8 cellular contexts compared by ENCODE assay signal in genomic region chr6:137309078-137309762, GRCh38.
A peak's percentile ranks its signal among the peaks of the same experiment; 100 is the strongest.
DNase-seq lines count a peak whose midpoint lies in the region; ATAC-seq and TF ChIP-seq lines count a peak whose summit lies in the region.

No MANE protein-coding gene starts in this region.

- intact Hi-C loops in activated CD4-positive, alpha-beta T cell treated with anti-CD3 and anti-CD28 coated beads, Interleukin-2, amount 10 ng/mL, durations not matched to agents 24 days and 14 days (cut with micrococcal nuclease) = no loop called here

- peak overlapping the region in 1 of 4 donors; percentile 27 for H3K27ac ChIP-seq in tibial nerve

- H3K36me3 Mint-ChIP-seq in activated CD4-positive, alpha-beta T cell treated with anti-CD3 and anti-CD28 coated beads, Interleukin-2, amount 10 ng/mL, durations not matched to agents 24 days and 14 days (ENCODE audit: low read depth) = no peaks in the 10 kb centered on the region

- no peak for TF ChIP-seq POLR2A in tibial nerve (IDR thresholded peaks at IDR 0.05)

- H3K9me3 ChIP-seq in tibial nerve = no peaks in the 10 kb centered on the region

- H3K4me1 ChIP-seq in tibial nerve = peaks cover 0 to 20% (median 4%) of the 10 kb centered on the region in 4 donors

- no peaks in the 10 kb centered on the region for H3K9me3 Mint-ChIP-seq in activated CD4-positive, alpha-beta T cell treated with anti-CD3 and anti-CD28 coated beads, Interleukin-2, amount 10 ng/mL, durations not matched to agents 24 days and 14 days

- H3K4me3 Mint-ChIP-seq in activated CD4-positive, alpha-beta T cell treated with anti-CD3 and anti-CD28 coated beads, Interleukin-2, amount 10 ng/mL, durations not matched to agents 24 days and 14 days = no peak overlapping the region

- H3K4me3 ChIP-seq in tibial nerve = no peak overlapping the region

- H3K27ac Mint-ChIP-seq in activated CD4-positive, alpha-beta T cell treated with anti-CD3 and anti-CD28 coated beads, Interleukin-2, amount 10 ng/mL, durations not matched to agents 24 days and 14 days = no peak overlapping the region

- peaks cover 10% of the 10 kb centered on the region for H3K27me3 Mint-ChIP-seq in activated CD4-positive, alpha-beta T cell treated with anti-CD3 and anti-CD28 coated beads, Interleukin-2, amount 10 ng/mL, durations not matched to agents 24 days and 14 days

- DNase-seq in activated CD4-positive, alpha-beta T cell treated with anti-CD3 and anti-CD28 coated beads, Interleukin-2, amount 10 ng/mL, durations not matched to agents 24 days and 14 days = peak; percentile 62
- no peak for DNase-seq in activated CD4-positive, alpha-beta T cell treated with anti-CD3 and anti-CD28 coated beads for 4 hours
- DNase-seq in NCI-H1694 (lab: John Stamatoyannopoulos, UW) (peak; percentile 28), amniotic stem cell (lab: John Stamatoyannopoulos, UW) (peak; percentile 21), inferior parietal cortex (ENCODE audit: extremely low spot score) (peak; percentile 42), tibial nerve (ENCODE audit: low spot score in 2 of 2) (peak; percentile 40 to 53), NK-92 (lab: John Stamatoyannopoulos, UW; ENCODE audit: unreplicated experiment) (no peak)

- ATAC-seq in HG03025 (IDR thresholded peaks at IDR 0.05; ENCODE audit: low FRiP score, unreplicated experiment) = no peak

- H3K27me3 ChIP-seq in tibial nerve = no peaks in the 10 kb centered on the region

- no peaks in the 10 kb centered on the region for H3K36me3 ChIP-seq in tibial nerve

- no peak for TF ChIP-seq CTCF in tibial nerve (IDR thresholded peaks at IDR 0.05)

- 30% methylated on average over 6 of the region's 6 CpGs for WGBS in tibial nerve, 2 donors

- peak in 1 of 2 donors; percentile 65 for TF ChIP-seq EP300 in tibial nerve (IDR thresholded peaks at IDR 0.05)

- H3K4me1 Mint-ChIP-seq in activated CD4-positive, alpha-beta T cell treated with anti-CD3 and anti-CD28 coated beads, Interleukin-2, amount 10 ng/mL, durations not matched to agents 24 days and 14 days = peaks cover 11% of the 10 kb centered on the region

Comparison
In these comparisons a context has a peak if more than half of its experiments do, and no peak if none do; other contexts are left out.
1. DNase-seq: peak in activated CD4-positive, alpha-beta T cell treated with anti-CD3 and anti-CD28 coated beads, Interleukin-2, amount 10 ng/mL, durations not matched to agents 24 days and 14 days (single experiment), NCI-H1694 (single experiment), amniotic stem cell (single experiment), inferior parietal cortex (single experiment) and tibial nerve (2 of 2); none in activated CD4-positive, alpha-beta T cell treated with anti-CD3 and anti-CD28 coated beads for 4 hours (0 of 2) and NK-92 (single experiment).